Comparison of ENCODE assay signal across 12 cellular contexts in the genomic region with DNA sequence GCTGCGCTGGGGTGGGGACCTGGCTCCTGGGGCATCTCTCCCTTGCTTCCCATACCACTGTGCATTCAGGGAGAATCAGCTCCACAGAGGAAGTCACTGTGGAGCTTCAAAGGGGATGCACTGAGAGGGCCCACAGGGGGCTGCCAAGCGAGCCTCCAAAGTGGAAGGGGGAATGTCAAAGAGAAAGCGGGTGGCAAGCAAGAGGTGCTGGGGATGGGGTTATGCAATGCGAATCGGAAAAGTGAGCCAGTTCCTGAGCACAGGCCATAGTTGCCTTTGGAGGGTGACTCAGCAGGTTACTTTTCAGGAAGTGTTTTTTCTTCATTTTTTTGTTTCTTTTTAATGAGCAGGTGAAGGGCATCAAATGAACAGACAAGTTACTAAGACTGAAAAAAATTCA. TPM values are rescaled to one million over a fixed set of nuclear protein-coding genes. Genes with fewer than 3 reads are reported as not detected.
DNase-seq lines count a peak whose midpoint lies in the region; TF ChIP-seq lines count a peak whose summit lies in the region.
"Had no signal": no experiment of that assay in that cellular context is flagged by ENCODE, and none has a peak within 500 bp of the region (broad histone marks: within the 10 kb centered on the region; RNA-seq: fewer than 3 reads in every experiment).

No MANE protein-coding gene starts in this region.

- H3K36me3 ChIP-seq in breast epithelium, result no peaks in the 10 kb centered on the region
- H3K36me3 ChIP-seq: thoracic aorta had no signal

- peak overlapping the region; percentile 78 for H3K27ac Mint-ChIP-seq in MCF 10A (ENCODE audit: low read depth, unreplicated experiment)

- H3K36me3 Mint-ChIP-seq in MCF 10A (ENCODE audit: insufficient read depth, unreplicated experiment), result no peaks in the 10 kb centered on the region

- no peaks in the 10 kb centered on the region for H3K9me3 ChIP-seq in breast epithelium
- H3K9me3 ChIP-seq: thoracic aorta had no signal

- H3K9me3 Mint-ChIP-seq in MCF 10A (ENCODE audit: unreplicated experiment), result no peaks in the 10 kb centered on the region

- intact Hi-C loops in MCF 10A (cut with micrococcal nuclease), result no loop called here
- intact Hi-C loops in breast epithelium (cut with DNase I; ENCODE audit: low total_unique reads), result no loop called here

- no peaks in the 10 kb centered on the region for H3K4me1 ChIP-seq in breast epithelium

- POLR2A ChIA-PET in MCF 10A (lab: Yijun Ruan, JAX), result interaction anchor here (3.1 kb wide), 1 partner anchor 13 kb away, joined by 34 read pairs; no protein-coding TSS in a partner anchor

- no peak overlapping the region for H3K27ac ChIP-seq in breast epithelium
- H3K27ac ChIP-seq: thoracic aorta had no signal

- no peaks in the 10 kb centered on the region for H3K27me3 ChIP-seq in breast epithelium

- TF ChIP-seq CTCF in MCF 10A (IDR thresholded peaks at IDR 0.05; ENCODE audit: unreplicated experiment) (no peak), breast epithelium (IDR thresholded peaks at IDR 0.05) (no peak), fibroblast of mammary gland (conservative IDR thresholded peaks at IDR 0.05; ENCODE audit: control insufficient read depth, insufficient read depth, low read depth, low read length) (no peak)

- H3K4me1 Mint-ChIP-seq in MCF 10A (ENCODE audit: insufficient read depth, unreplicated experiment), result peaks cover 14% of the 10 kb centered on the region

- TF ChIP-seq POLR2A in breast epithelium (IDR thresholded peaks at IDR 0.05), result no peak

- H3K4me3 ChIP-seq in breast epithelium (no peak overlapping the region), fibroblast of mammary gland (ENCODE audit: control insufficient read depth, low read depth, low read length) (no peak overlapping the region)
- H3K4me3 ChIP-seq: thoracic aorta had no signal

- no TSS peak for BruUV-seq in MCF 10A (replicated peaks; lab: Mats Ljungman, UMichigan)

- CTCF ChIA-PET in MCF 10A (lab: Yijun Ruan, JAX), result interaction anchor here (0.5 to 0.6 kb wide), 4 partner anchors 12 to 375 kb away, joined by 3 read pairs; partner anchors contain the start of gene PMAIP1

- DNase-seq in MCF 10A (ENCODE audit: unreplicated experiment) (peak; percentile 84), breast epithelium (ENCODE audit: low spot score in 2 of 2) (no peak), SIG-M5 treated with dmso at 0.1 percent for 504 hours (lab: John Stamatoyannopoulos, UW; ENCODE audit: unreplicated experiment) (peak; percentile 86), fibroblast of mammary gland (ENCODE audit: low read depth) (peak; percentile 60), NCI-H1694 treated with DMSO at 0.1 percent for 48 hours (lab: John Stamatoyannopoulos, UW) (no peak), NCI-H526 (lab: John Stamatoyannopoulos, UW) (no peak), HuH-7 (ENCODE audit: low spot score) (no peak)
- DNase-seq in activated T-cell treated with anti-CD3 and anti-CD28 coated beads, Interleukin-2, amount 50 U/mL, for 1 hour, result no peak
- DNase-seq: caudate nucleus, kidney, NCI-H1417 treated with DMSO at 0.1 percent for 48 hours had no signal

- no peak overlapping the region for H3K4me3 Mint-ChIP-seq in MCF 10A (ENCODE audit: unreplicated experiment)

- no peaks in the 10 kb centered on the region for H3K27me3 Mint-ChIP-seq in MCF 10A (ENCODE audit: insufficient read depth, unreplicated experiment)

RNA-seq across cellular contexts. Expression of gene PMAIP1, which starts 17.6 kb away (rescaled TPM):
- 21.7 and 28.0 TPM in 2 replicates for total RNA-seq in MCF 10A (2022)
- total RNA-seq in breast epithelium, result 1 to 10 TPM; 1.1 to 7.5 (median 5.3) TPM
- total RNA-seq: thoracic aorta had no signal

Comparison
In these comparisons a context has a peak if more than half of its experiments do, and no peak if none do; other contexts are left out.
1. DNase-seq: peak in MCF 10A (single experiment), SIG-M5 treated with dmso at 0.1 percent for 504 hours (single experiment) and fibroblast of mammary gland (single experiment); none in breast epithelium (0 of 2), NCI-H1694 treated with DMSO at 0.1 percent for 48 hours (single experiment), NCI-H526 (0 of 2), HuH-7 (single experiment) and activated T-cell treated with anti-CD3 and anti-CD28 coated beads, Interleukin-2, amount 50 U/mL, for 1 hour (single experiment).